9 cellular contexts compared by ENCODE assay signal in genomic region chr9:113657765-113658564, GRCh38.
A peak's percentile ranks its signal among the peaks of the same experiment; 100 is the strongest.
DNase-seq lines count a peak whose midpoint lies in the region; ATAC-seq lines count a peak whose summit lies in the region.
"Had no signal": no experiment of that assay in that cellular context is flagged by ENCODE, and none has a peak within 500 bp of the region (broad histone marks: within the 10 kb centered on the region; RNA-seq: fewer than 3 reads in every experiment).

No MANE protein-coding gene starts in this region.

- no peak overlapping the region for H3K4me3 ChIP-seq in CD8-positive, alpha-beta memory T cell (ENCODE audit: low read length)
- no peak overlapping the region for H3K4me3 ChIP-seq in NT2/D1 (ENCODE audit: insufficient read length, low read depth)

- H3K36me3 Mint-ChIP-seq in CD8-positive, alpha-beta memory T cell, result no peaks in the 10 kb centered on the region
- H3K36me3 Mint-ChIP-seq: activated naive CD4-positive, alpha-beta T cell treated with anti-CD3 and anti-CD28 coated beads, Interleukin-2, amount 50 U/mL, for 24 hours had no signal

- ATAC-seq in GM19452 (IDR thresholded peaks at IDR 0.05; ENCODE audit: unreplicated experiment), result peak; percentile 82

- H3K9ac ChIP-seq in NT2/D1 (ENCODE audit: insufficient read length, low read depth), result no peak overlapping the region

- H3K9me3 Mint-ChIP-seq in CD8-positive, alpha-beta memory T cell, result no peaks in the 10 kb centered on the region
- H3K9me3 Mint-ChIP-seq: activated naive CD4-positive, alpha-beta T cell treated with anti-CD3 and anti-CD28 coated beads, Interleukin-2, amount 50 U/mL, for 24 hours had no signal

- no peaks in the 10 kb centered on the region for H3K36me3 ChIP-seq in CD8-positive, alpha-beta memory T cell (ENCODE audit: insufficient read depth, low read length)
- no peaks in the 10 kb centered on the region for H3K36me3 ChIP-seq in NT2/D1 (ENCODE audit: insufficient read depth, insufficient read length, low read length)

- H3K27ac Mint-ChIP-seq in CD8-positive, alpha-beta memory T cell, result peak overlapping the region in 1 of 8 donors; percentile 6
- H3K27ac Mint-ChIP-seq: activated naive CD4-positive, alpha-beta T cell treated with anti-CD3 and anti-CD28 coated beads, Interleukin-2, amount 50 U/mL, for 24 hours had no signal

- H3K4me3 Mint-ChIP-seq in CD8-positive, alpha-beta memory T cell, result no peak overlapping the region
- H3K4me3 Mint-ChIP-seq: activated naive CD4-positive, alpha-beta T cell treated with anti-CD3 and anti-CD28 coated beads, Interleukin-2, amount 50 U/mL, for 24 hours had no signal

- no peak overlapping the region for H3K27ac ChIP-seq in CD8-positive, alpha-beta memory T cell (ENCODE audit: low read depth, low read length)
- no peak overlapping the region for H3K27ac ChIP-seq in epithelial cell of prostate

- no peaks in the 10 kb centered on the region for H3K4me1 ChIP-seq in CD8-positive, alpha-beta memory T cell (ENCODE audit: insufficient read depth, low read length)
- H3K4me1 ChIP-seq in NT2/D1 (ENCODE audit: insufficient read depth, insufficient read length), result peaks cover 5% of the 10 kb centered on the region

- POLR2A ChIA-PET in CD8-positive, alpha-beta memory T cell (lab: Charles Lee), result interaction anchor here (0.6 kb wide), 2 partner anchors 252 to 401 kb away, joined by 3 to 6 read pairs; no protein-coding TSS in a partner anchor

- peaks cover 0 to 5% (median 3%) of the 10 kb centered on the region in 3 donors for H3K4me1 Mint-ChIP-seq in CD8-positive, alpha-beta memory T cell
- H3K4me1 Mint-ChIP-seq: activated naive CD4-positive, alpha-beta T cell treated with anti-CD3 and anti-CD28 coated beads, Interleukin-2, amount 50 U/mL, for 24 hours had no signal

- H3K27me3 Mint-ChIP-seq in CD8-positive, alpha-beta memory T cell, result peaks cover 13 to 30% of the 10 kb centered on the region in 2 donors
- H3K27me3 Mint-ChIP-seq: activated naive CD4-positive, alpha-beta T cell treated with anti-CD3 and anti-CD28 coated beads, Interleukin-2, amount 50 U/mL, for 24 hours had no signal

- H3K9me3 ChIP-seq in CD8-positive, alpha-beta memory T cell (ENCODE audit: low read length), result no peaks in the 10 kb centered on the region
- no peaks in the 10 kb centered on the region for H3K9me3 ChIP-seq in NT2/D1 (ENCODE audit: insufficient read depth, low read length)

- CTCF ChIA-PET in CD8-positive, alpha-beta memory T cell (lab: Charles Lee), result interaction anchor here (0.5 to 8.4 kb wide), 31 partner anchors 8 to 815 kb away, joined by 3 to 141 read pairs (median 4); partner anchors contain the start of genes ALAD, C9orf43, CDC26 and POLE3

- H3K27me3 ChIP-seq in CD8-positive, alpha-beta memory T cell (ENCODE audit: insufficient read depth, low read length, poor library complexity, severe bottlenecking), result peaks cover 6% of the 10 kb centered on the region
- no peaks in the 10 kb centered on the region for H3K27me3 ChIP-seq in NT2/D1 (ENCODE audit: insufficient read depth, insufficient read length)

- peak; percentile 61 to 82 (median 69) for DNase-seq in CD8-positive, alpha-beta memory T cell
- peak in 71 of 76 experiments; percentile 2 to 81 (median 53) for DNase-seq in HUDEP-2 (lab: John Stamatoyannopoulos, UW; ENCODE audit: unreplicated experiment in 76 of 76)
- DNase-seq in NT2/D1 (ENCODE audit: low read depth, low spot score), result peak; percentile 85
- peak; percentile 33 for DNase-seq in activated CD8-positive, alpha-beta memory T cell treated with anti-CD3 and anti-CD28 coated beads, Interleukin-2, amount 50 U/mL, for 1 hour (ENCODE audit: extremely low read depth)
- DNase-seq in epithelial cell of prostate (ENCODE audit: low read depth, low spot score), result peak; percentile 18
- peak; percentile 86 for DNase-seq in myocyte (ENCODE audit: low read depth)
- peak; percentile 52 to 59 for DNase-seq in stimulated activated CD8-positive, alpha-beta memory T cell treated with anti-CD3 and anti-CD28 coated beads, Interleukin-7, amount 100 ng/mL, for 4 hours (ENCODE audit: low read depth in 2 of 2)

Comparison
In these comparisons a context has a peak if more than half of its experiments do, and no peak if none do; other contexts are left out.
1. DNase-seq: peak in every context shown above with its lines; median percentile 86 in myocyte; 85 in NT2/D1; 69 in CD8-positive, alpha-beta memory T cell; 56 in stimulated activated CD8-positive, alpha-beta memory T cell treated with anti-CD3 and anti-CD28 coated beads, Interleukin-7, amount 100 ng/mL, for 4 hours; 53 in HUDEP-2; 33 in activated CD8-positive, alpha-beta memory T cell treated with anti-CD3 and anti-CD28 coated beads, Interleukin-2, amount 50 U/mL, for 1 hour; 18 in epithelial cell of prostate.